ENCODE assay signal across 8 cellular contexts in genomic region chr3:172635588-172635987, GRCh38.
DNase-seq lines count a peak whose midpoint lies in the region; ATAC-seq and TF ChIP-seq lines count a peak whose summit lies in the region.

No MANE protein-coding gene starts in this region.

- H3K4me1 Mint-ChIP-seq in effector memory CD8-positive, alpha-beta T cell (ENCODE audit: low read depth in 2 of 2) = peaks cover 3 to 8% of the 10 kb centered on the region in 2 donors

- peak; percentile 13 for DNase-seq in GM12864 (ENCODE audit: low read depth)
- no peak for DNase-seq in effector memory CD8-positive, alpha-beta T cell
- DNase-seq in NCI-H2081 (lab: John Stamatoyannopoulos, UW) = no peak
- no peak for DNase-seq in stimulated activated CD4-positive, alpha-beta T cell treated with anti-CD3 and anti-CD28 coated beads, Interleukin-1b, Interleukin-23, amount 100 ng/mL, for 48 hours
- DNase-seq in medulla oblongata (ENCODE audit: extremely low spot score) = no peak
- DNase-seq in middle frontal gyrus (ENCODE audit: extremely low spot score, low spot score) = no peak

- no peaks in the 10 kb centered on the region for H3K36me3 Mint-ChIP-seq in effector memory CD8-positive, alpha-beta T cell (ENCODE audit: insufficient read depth)

- H3K27me3 Mint-ChIP-seq in effector memory CD8-positive, alpha-beta T cell = no peaks in the 10 kb centered on the region

- no peak overlapping the region for H3K4me3 ChIP-seq in GM12864 (ENCODE audit: low read depth, low read length)

- H3K4me3 Mint-ChIP-seq in effector memory CD8-positive, alpha-beta T cell = no peak overlapping the region

- peak overlapping the region in 1 of 2 donors; percentile 79 for H3K27ac Mint-ChIP-seq in effector memory CD8-positive, alpha-beta T cell

- ATAC-seq in GM19463 (IDR thresholded peaks at IDR 0.05; ENCODE audit: unreplicated experiment) (peak; percentile 99), HG03439 (IDR thresholded peaks at IDR 0.05; ENCODE audit: unreplicated experiment) (peak; percentile 96)
- ATAC-seq in effector memory CD8-positive, alpha-beta T cell (replicated peaks) = peak; percentile 84

- no peaks in the 10 kb centered on the region for H3K9me3 Mint-ChIP-seq in effector memory CD8-positive, alpha-beta T cell

- TF ChIP-seq CTCF in GM12864 (IDR thresholded peaks at IDR 0.05; ENCODE audit: low read depth, low read length, missing control alignments) = no peak
